In the genomic region with DNA sequence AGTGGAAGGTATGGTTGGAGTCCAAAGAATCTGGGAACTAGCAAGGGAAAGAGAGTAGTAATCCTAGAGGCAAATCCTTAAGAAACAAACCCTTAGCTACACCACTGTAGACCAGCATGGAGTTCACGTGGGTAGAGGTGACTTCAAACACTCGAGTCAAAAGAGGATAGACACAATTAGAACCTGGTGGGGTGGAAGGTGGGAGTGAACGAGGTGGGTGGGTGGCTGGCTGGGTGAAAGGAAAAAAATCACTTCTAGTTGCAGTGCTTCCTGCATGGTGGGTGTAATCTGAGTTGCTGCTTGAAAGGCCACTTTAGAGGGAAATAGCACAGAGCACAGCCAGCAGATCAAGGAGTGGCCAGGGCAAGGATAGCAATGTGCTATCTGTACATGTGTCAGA, we compare ENCODE assay signal across 1 cellular context.
TF ChIP-seq lines count a peak whose summit lies in the region.

No MANE protein-coding gene starts in this region.

TF ChIP-seq in H1, 55 proteins besides CTCF, POLR2A, EP300 and RAD21 (continued from another document):
- TF ChIP-seq, protein P1, sequence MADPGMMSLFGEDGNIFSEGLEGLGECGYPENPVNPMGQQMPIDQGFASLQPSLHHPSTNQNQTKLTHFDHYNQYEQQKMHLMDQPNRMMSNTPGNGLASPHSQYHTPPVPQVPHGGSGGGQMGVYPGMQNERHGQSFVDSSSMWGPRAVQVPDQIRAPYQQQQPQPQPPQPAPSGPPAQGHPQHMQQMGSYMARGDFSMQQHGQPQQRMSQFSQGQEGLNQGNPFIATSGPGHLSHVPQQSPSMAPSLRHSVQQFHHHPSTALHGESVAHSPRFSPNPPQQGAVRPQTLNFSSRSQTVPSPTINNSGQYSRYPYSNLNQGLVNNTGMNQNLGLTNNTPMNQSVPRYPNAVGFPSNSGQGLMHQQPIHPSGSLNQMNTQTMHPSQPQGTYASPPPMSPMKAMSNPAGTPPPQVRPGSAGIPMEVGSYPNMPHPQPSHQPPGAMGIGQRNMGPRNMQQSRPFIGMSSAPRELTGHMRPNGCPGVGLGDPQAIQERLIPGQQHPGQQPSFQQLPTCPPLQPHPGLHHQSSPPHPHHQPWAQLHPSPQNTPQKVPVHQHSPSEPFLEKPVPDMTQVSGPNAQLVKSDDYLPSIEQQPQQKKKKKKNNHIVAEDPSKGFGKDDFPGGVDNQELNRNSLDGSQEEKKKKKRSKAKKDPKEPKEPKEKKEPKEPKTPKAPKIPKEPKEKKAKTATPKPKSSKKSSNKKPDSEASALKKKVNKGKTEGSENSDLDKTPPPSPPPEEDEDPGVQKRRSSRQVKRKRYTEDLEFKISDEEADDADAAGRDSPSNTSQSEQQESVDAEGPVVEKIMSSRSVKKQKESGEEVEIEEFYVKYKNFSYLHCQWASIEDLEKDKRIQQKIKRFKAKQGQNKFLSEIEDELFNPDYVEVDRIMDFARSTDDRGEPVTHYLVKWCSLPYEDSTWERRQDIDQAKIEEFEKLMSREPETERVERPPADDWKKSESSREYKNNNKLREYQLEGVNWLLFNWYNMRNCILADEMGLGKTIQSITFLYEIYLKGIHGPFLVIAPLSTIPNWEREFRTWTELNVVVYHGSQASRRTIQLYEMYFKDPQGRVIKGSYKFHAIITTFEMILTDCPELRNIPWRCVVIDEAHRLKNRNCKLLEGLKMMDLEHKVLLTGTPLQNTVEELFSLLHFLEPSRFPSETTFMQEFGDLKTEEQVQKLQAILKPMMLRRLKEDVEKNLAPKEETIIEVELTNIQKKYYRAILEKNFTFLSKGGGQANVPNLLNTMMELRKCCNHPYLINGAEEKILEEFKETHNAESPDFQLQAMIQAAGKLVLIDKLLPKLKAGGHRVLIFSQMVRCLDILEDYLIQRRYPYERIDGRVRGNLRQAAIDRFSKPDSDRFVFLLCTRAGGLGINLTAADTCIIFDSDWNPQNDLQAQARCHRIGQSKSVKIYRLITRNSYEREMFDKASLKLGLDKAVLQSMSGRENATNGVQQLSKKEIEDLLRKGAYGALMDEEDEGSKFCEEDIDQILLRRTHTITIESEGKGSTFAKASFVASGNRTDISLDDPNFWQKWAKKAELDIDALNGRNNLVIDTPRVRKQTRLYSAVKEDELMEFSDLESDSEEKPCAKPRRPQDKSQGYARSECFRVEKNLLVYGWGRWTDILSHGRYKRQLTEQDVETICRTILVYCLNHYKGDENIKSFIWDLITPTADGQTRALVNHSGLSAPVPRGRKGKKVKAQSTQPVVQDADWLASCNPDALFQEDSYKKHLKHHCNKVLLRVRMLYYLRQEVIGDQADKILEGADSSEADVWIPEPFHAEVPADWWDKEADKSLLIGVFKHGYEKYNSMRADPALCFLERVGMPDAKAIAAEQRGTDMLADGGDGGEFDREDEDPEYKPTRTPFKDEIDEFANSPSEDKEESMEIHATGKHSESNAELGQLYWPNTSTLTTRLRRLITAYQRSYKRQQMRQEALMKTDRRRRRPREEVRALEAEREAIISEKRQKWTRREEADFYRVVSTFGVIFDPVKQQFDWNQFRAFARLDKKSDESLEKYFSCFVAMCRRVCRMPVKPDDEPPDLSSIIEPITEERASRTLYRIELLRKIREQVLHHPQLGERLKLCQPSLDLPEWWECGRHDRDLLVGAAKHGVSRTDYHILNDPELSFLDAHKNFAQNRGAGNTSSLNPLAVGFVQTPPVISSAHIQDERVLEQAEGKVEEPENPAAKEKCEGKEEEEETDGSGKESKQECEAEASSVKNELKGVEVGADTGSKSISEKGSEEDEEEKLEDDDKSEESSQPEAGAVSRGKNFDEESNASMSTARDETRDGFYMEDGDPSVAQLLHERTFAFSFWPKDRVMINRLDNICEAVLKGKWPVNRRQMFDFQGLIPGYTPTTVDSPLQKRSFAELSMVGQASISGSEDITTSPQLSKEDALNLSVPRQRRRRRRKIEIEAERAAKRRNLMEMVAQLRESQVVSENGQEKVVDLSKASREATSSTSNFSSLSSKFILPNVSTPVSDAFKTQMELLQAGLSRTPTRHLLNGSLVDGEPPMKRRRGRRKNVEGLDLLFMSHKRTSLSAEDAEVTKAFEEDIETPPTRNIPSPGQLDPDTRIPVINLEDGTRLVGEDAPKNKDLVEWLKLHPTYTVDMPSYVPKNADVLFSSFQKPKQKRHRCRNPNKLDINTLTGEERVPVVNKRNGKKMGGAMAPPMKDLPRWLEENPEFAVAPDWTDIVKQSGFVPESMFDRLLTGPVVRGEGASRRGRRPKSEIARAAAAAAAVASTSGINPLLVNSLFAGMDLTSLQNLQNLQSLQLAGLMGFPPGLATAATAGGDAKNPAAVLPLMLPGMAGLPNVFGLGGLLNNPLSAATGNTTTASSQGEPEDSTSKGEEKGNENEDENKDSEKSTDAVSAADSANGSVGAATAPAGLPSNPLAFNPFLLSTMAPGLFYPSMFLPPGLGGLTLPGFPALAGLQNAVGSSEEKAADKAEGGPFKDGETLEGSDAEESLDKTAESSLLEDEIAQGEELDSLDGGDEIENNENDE (IDR thresholded peaks at IDR 0.05; ENCODE audit: insufficient replicate concordance, low read length): no peak
- TF ChIP-seq SIRT6 (IDR thresholded peaks at IDR 0.05; ENCODE audit: low read length) (no peak), CHD2 (IDR thresholded peaks at IDR 0.05; ENCODE audit: low read length) (no peak), YY1 (IDR thresholded peaks at IDR 0.05; ENCODE audit: low read depth, low read length) (no peak), SP1 (IDR thresholded peaks at IDR 0.05; ENCODE audit: low read depth, low read length) (no peak), SAP30 (IDR thresholded peaks at IDR 0.05; ENCODE audit: insufficient read depth, insufficient replicate concordance, low read length) (no peak), FOSL1 (IDR thresholded peaks at IDR 0.05; ENCODE audit: insufficient read depth, low read depth, low read length) (no peak), RNF2 (IDR thresholded peaks at IDR 0.05; ENCODE audit: borderline replicate concordance, low read depth, low read length, missing control alignments, poor library complexity, severe bottlenecking) (no peak)
- TF ChIP-seq, protein P2, sequence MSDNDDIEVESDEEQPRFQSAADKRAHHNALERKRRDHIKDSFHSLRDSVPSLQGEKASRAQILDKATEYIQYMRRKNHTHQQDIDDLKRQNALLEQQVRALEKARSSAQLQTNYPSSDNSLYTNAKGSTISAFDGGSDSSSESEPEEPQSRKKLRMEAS (IDR thresholded peaks at IDR 0.05): no peak
